In genomic region chr13:40640202-40640601, GRCh38 we compare ENCODE assay signal across 12 cellular contexts. TPM values are rescaled to one million over a fixed set of nuclear protein-coding genes. Genes with fewer than 3 reads are reported as not detected.
A peak's percentile ranks its signal among the peaks of the same experiment; 100 is the strongest.
DNase-seq lines count a peak whose midpoint lies in the region; ATAC-seq and TF ChIP-seq lines count a peak whose summit lies in the region.
"Had no signal": no experiment of that assay in that cellular context is flagged by ENCODE, and none has a peak within 500 bp of the region (broad histone marks: within the 10 kb centered on the region; RNA-seq: fewer than 3 reads in every experiment).

No MANE protein-coding gene starts in this region.

- no peak overlapping the region for H3K4me3 Mint-ChIP-seq in activated naive CD4-positive, alpha-beta T cell treated with anti-CD3 and anti-CD28 coated beads, Interleukin-2, amount 10 ng/mL, durations not matched to agents 7 days and 5 days
- H3K4me3 Mint-ChIP-seq in WTC11: no peak overlapping the region

- no peaks in the 10 kb centered on the region for H3K36me3 ChIP-seq in thyroid gland
- no peaks in the 10 kb centered on the region for H3K36me3 ChIP-seq in colonic mucosa
- H3K36me3 ChIP-seq: cardiac muscle cell had no signal

- POLR2A ChIA-PET in WTC11 (lab: Charles Lee): no interaction called here

- H3K9me3 ChIP-seq in thyroid gland (no peaks in the 10 kb centered on the region), colonic mucosa (no peaks in the 10 kb centered on the region)

- H3K4me3 ChIP-seq in thyroid gland (replicated peaks in 1 of 3): no peak overlapping the region
- no peak overlapping the region for H3K4me3 ChIP-seq in colonic mucosa
- H3K4me3 ChIP-seq: cardiac muscle cell had no signal

- DNase-seq in activated naive CD4-positive, alpha-beta T cell treated with anti-CD3 and anti-CD28 coated beads, Interleukin-2, amount 10 ng/mL, durations not matched to agents 7 days and 5 days: no peak
- no peak for DNase-seq in activated naive CD4-positive, alpha-beta T cell treated with Interleukin-2 at 50 U/mL for 16 hours
- no peak for DNase-seq in WTC11 (ENCODE audit: low spot score)
- no peak for DNase-seq in left ventricle myocardium superior
- peak in 1 of 2 donors; percentile 28 for DNase-seq in thyroid gland
- no peak for DNase-seq in NCI-H526 treated with DMSO at 0.1 percent for 48 hours (lab: John Stamatoyannopoulos, UW)
- DNase-seq in colonic mucosa: no peak
- DNase-seq in T-helper 1 cell: no peak
- DNase-seq: NCI-H187 treated with DMSO at 0.1 percent for 48 hours; SIG-M5; stimulated activated CD4-positive, alpha-beta T cell treated with anti-CD3 and anti-CD28 coated beads, Interleukin-15, amount 100 ng/mL, for 24 hours had no signal

- TF ChIP-seq POLR2A in thyroid gland (IDR thresholded peaks at IDR 0.05): no peak

- peak overlapping the region; percentile 54 for H3K27ac Mint-ChIP-seq in activated naive CD4-positive, alpha-beta T cell treated with anti-CD3 and anti-CD28 coated beads, Interleukin-2, amount 10 ng/mL, durations not matched to agents 7 days and 5 days
- peak overlapping the region; percentile 3 for H3K27ac Mint-ChIP-seq in WTC11

- intact Hi-C loops in left ventricle myocardium superior (cut with micrococcal nuclease) (no loop called here), thyroid gland (cut with DNase I) (no loop called here), colonic mucosa (cut with DNase I) (no loop called here)

- H3K4me1 Mint-ChIP-seq in activated naive CD4-positive, alpha-beta T cell treated with anti-CD3 and anti-CD28 coated beads, Interleukin-2, amount 10 ng/mL, durations not matched to agents 7 days and 5 days: peaks cover 79% of the 10 kb centered on the region
- H3K4me1 Mint-ChIP-seq in WTC11: peaks cover 76% of the 10 kb centered on the region

- ATAC-seq in WTC11 (peak; percentile 10), left ventricle myocardium superior (peak; percentile 30)

- WGBS in thyroid gland, 2 donors: 76 to 81% methylated on average over 6 of the region's 6 CpGs

- CTCF ChIA-PET in activated naive CD4-positive, alpha-beta T cell treated with anti-CD3 and anti-CD28 coated beads, Interleukin-2, amount 10 ng/mL, durations not matched to agents 7 days and 5 days (lab: Charles Lee): no interaction called here
- CTCF ChIA-PET in WTC11 (lab: Charles Lee): interaction anchor here (1.0 to 1.5 kb wide), 3 partner anchors 29 to 42 kb away, joined by 3 to 4 read pairs (median 3); no protein-coding TSS in a partner anchor

- no peaks in the 10 kb centered on the region for H3K27me3 ChIP-seq in thyroid gland
- no peaks in the 10 kb centered on the region for H3K27me3 ChIP-seq in colonic mucosa
- H3K27me3 ChIP-seq: cardiac muscle cell had no signal

- no peak overlapping the region for H3K9ac ChIP-seq in colonic mucosa (ENCODE audit: low read depth in 2 of 2, low read length in 2 of 2)

- no peak for TF ChIP-seq CTCF in WTC11 (IDR thresholded peaks at IDR 0.05)
- no peak for TF ChIP-seq CTCF in thyroid gland (IDR thresholded peaks at IDR 0.05)
- TF ChIP-seq CTCF in colonic mucosa (IDR thresholded peaks at IDR 0.05): no peak

- H3K27me3 Mint-ChIP-seq in activated naive CD4-positive, alpha-beta T cell treated with anti-CD3 and anti-CD28 coated beads, Interleukin-2, amount 10 ng/mL, durations not matched to agents 7 days and 5 days: no peaks in the 10 kb centered on the region
- no peaks in the 10 kb centered on the region for H3K27me3 Mint-ChIP-seq in WTC11 (ENCODE audit: low read depth)

- no peaks in the 10 kb centered on the region for H3K9me3 Mint-ChIP-seq in activated naive CD4-positive, alpha-beta T cell treated with anti-CD3 and anti-CD28 coated beads, Interleukin-2, amount 10 ng/mL, durations not matched to agents 7 days and 5 days
- no peaks in the 10 kb centered on the region for H3K9me3 Mint-ChIP-seq in WTC11

- H3K27ac ChIP-seq in thyroid gland: peak overlapping the region in 2 of 3 donors; percentile 7 to 32
- H3K27ac ChIP-seq in colonic mucosa: no peak overlapping the region
- H3K27ac ChIP-seq: cardiac muscle cell had no signal

- peaks cover 56 to 68% of the 10 kb centered on the region in 2 donors for H3K4me1 ChIP-seq in thyroid gland
- peaks cover 10% of the 10 kb centered on the region for H3K4me1 ChIP-seq in colonic mucosa

- H3K36me3 Mint-ChIP-seq in activated naive CD4-positive, alpha-beta T cell treated with anti-CD3 and anti-CD28 coated beads, Interleukin-2, amount 10 ng/mL, durations not matched to agents 7 days and 5 days: peaks cover 50% of the 10 kb centered on the region
- H3K36me3 Mint-ChIP-seq in WTC11: no peaks in the 10 kb centered on the region; the same call in 1 of the 2 replicates

TF ChIP-seq in WTC11, 78 proteins besides CTCF, POLR2A, EP300 and RAD21:
- TF ChIP-seq HMGA2 (CRISPR knock-in tag; IDR thresholded peaks at IDR 0.05) (no peak), MYBL2 (CRISPR knock-in tag; IDR thresholded peaks at IDR 0.05) (no peak), ZMAT4 (CRISPR knock-in tag; IDR thresholded peaks at IDR 0.05) (no peak), ELF4 (CRISPR knock-in tag; IDR thresholded peaks at IDR 0.05; ENCODE audit: low read depth) (no peak), NR1H2 (CRISPR knock-in tag; IDR thresholded peaks at IDR 0.05) (no peak)

RNA-seq across cellular contexts. Expression of gene FOXO1, which starts 26.2 kb away (rescaled TPM):
- total RNA-seq in WTC11 (2021): 34.3 to 37.9 TPM (median 34.4 TPM) in 3 replicates
- 14.7 TPM for total RNA-seq in left ventricle myocardium superior
- total RNA-seq in thyroid gland: 10 to 100 TPM; 65.2 to 92.9 (median 70.0) TPM
- total RNA-seq in colonic mucosa: 10 to 100 TPM; 15.7 to 26.4 TPM
